In genomic region chr6:3870528-3870925, GRCh38 we compare ENCODE assay signal across 13 cellular contexts. TPM values are rescaled to one million over a fixed set of nuclear protein-coding genes. Genes with fewer than 3 reads are reported as not detected.
DNase-seq lines count a peak whose midpoint lies in the region; ATAC-seq, FAIRE-seq and TF ChIP-seq lines count a peak whose summit lies in the region.
"Had no signal": no experiment of that assay in that cellular context is flagged by ENCODE, and none has a peak within 500 bp of the region (broad histone marks: within the 10 kb centered on the region; RNA-seq: fewer than 3 reads in every experiment).

No MANE protein-coding gene starts in this region.

- H3K36me3 Mint-ChIP-seq in stimulated activated naive CD8-positive, alpha-beta T cell treated with anti-CD3 and anti-CD28 coated beads, Interleukin-15, Interleukin-2, amounts not matched to agents 100 ng/mL and 50 ng/mL, for 24 hours (ENCODE audit: low read depth): no peaks in the 10 kb centered on the region
- peaks cover 2% of the 10 kb centered on the region for H3K36me3 Mint-ChIP-seq in activated CD4-positive, alpha-beta memory T cell treated with anti-CD3 and anti-CD28 coated beads, Interleukin-2, amount 10 ng/mL, durations not matched to agents 7 days and 5 days (ENCODE audit: low read depth)

- no peak for FAIRE-seq in HepG2 (lab: Jason Lieb, UNC)

- 60% methylated on average over 5 of the region's 5 CpGs for WGBS in HepG2 (ENCODE audit: low lambda C conversion rate)

- no peaks in the 10 kb centered on the region for H3K79me2 ChIP-seq in HepG2 (ENCODE audit: insufficient read depth, low read length)

- H3K4me1 ChIP-seq in HepG2 (ENCODE audit: insufficient read depth, low read length): peaks cover 68% of the 10 kb centered on the region

- BruUV-seq in HepG2 (replicated peaks; lab: Mats Ljungman, UMichigan): no TSS peak

- no peak for ATAC-seq in stimulated activated naive CD8-positive, alpha-beta T cell treated with anti-CD3 and anti-CD28 coated beads, Interleukin-15, Interleukin-2, amounts not matched to agents 100 U/mL and 50 U/mL, for 24 hours
- ATAC-seq in HepG2 (no peak; the same call in 2 of the 3 replicates), GM21529 (IDR thresholded peaks at IDR 0.05; ENCODE audit: unreplicated experiment) (no peak), HG02610 (IDR thresholded peaks at IDR 0.05; ENCODE audit: unreplicated experiment) (no peak)

- POLR2A ChIA-PET in activated CD4-positive, alpha-beta memory T cell treated with anti-CD3 and anti-CD28 coated beads, Interleukin-2, amount 10 ng/mL, durations not matched to agents 7 days and 5 days (lab: Charles Lee): interaction anchor here (0.6 kb wide), 1 partner anchor 23 kb away, joined by 3 read pairs; no protein-coding TSS in a partner anchor
- POLR2A ChIA-PET in HepG2 (lab: Yijun Ruan, JAX): interaction anchor here (0.7 to 2.9 kb wide), 8 partner anchors 9 to 81 kb away, joined by 3 to 21 read pairs (median 4); no protein-coding TSS in a partner anchor

- no peaks in the 10 kb centered on the region for H3K27me3 ChIP-seq in HepG2 (ENCODE audit: control insufficient read depth in 1 of 2, insufficient read depth in 2 of 2, low read length in 2 of 2)

- DNase-seq in stimulated activated naive CD8-positive, alpha-beta T cell treated with anti-CD3 and anti-CD28 coated beads, Interleukin-15, Interleukin-2, amounts not matched to agents 100 U/mL and 50 U/mL, for 24 hours: no peak
- no peak for DNase-seq in activated CD4-positive, alpha-beta memory T cell treated with anti-CD3 and anti-CD28 coated beads, Interleukin-2, amount 10 ng/mL, durations not matched to agents 7 days and 5 days
- DNase-seq in HepG2 (ENCODE audit: low spot score) (no peak), NCI-H2227 (lab: John Stamatoyannopoulos, UW; ENCODE audit: unreplicated experiment) (no peak)
- DNase-seq: DMS153, HFFc6, KBM-7, NCI-H1092, NCI-H1694, PC-3 had no signal

- H3K4me2 ChIP-seq in HepG2 (ENCODE audit: low read depth, low read length): peak overlapping the region; percentile 79

- no peaks in the 10 kb centered on the region for H3K9me3 Mint-ChIP-seq in stimulated activated naive CD8-positive, alpha-beta T cell treated with anti-CD3 and anti-CD28 coated beads, Interleukin-15, Interleukin-2, amounts not matched to agents 100 ng/mL and 50 ng/mL, for 24 hours
- no peaks in the 10 kb centered on the region for H3K9me3 Mint-ChIP-seq in activated CD4-positive, alpha-beta memory T cell treated with anti-CD3 and anti-CD28 coated beads, Interleukin-2, amount 10 ng/mL, durations not matched to agents 7 days and 5 days
- H3K9me3 Mint-ChIP-seq: HFFc6 had no signal

- no peak overlapping the region for H3K4me3 Mint-ChIP-seq in stimulated activated naive CD8-positive, alpha-beta T cell treated with anti-CD3 and anti-CD28 coated beads, Interleukin-15, Interleukin-2, amounts not matched to agents 100 ng/mL and 50 ng/mL, for 24 hours
- no peak overlapping the region for H3K4me3 Mint-ChIP-seq in activated CD4-positive, alpha-beta memory T cell treated with anti-CD3 and anti-CD28 coated beads, Interleukin-2, amount 10 ng/mL, durations not matched to agents 7 days and 5 days
- H3K4me3 Mint-ChIP-seq: HFFc6 had no signal

- H3K9me3 ChIP-seq in HepG2 (ENCODE audit: low read length): peaks cover under 1% of the 10 kb centered on the region; the same call in 1 of the 2 replicates

- peaks cover 18% of the 10 kb centered on the region for H3K4me1 Mint-ChIP-seq in stimulated activated naive CD8-positive, alpha-beta T cell treated with anti-CD3 and anti-CD28 coated beads, Interleukin-15, Interleukin-2, amounts not matched to agents 100 ng/mL and 50 ng/mL, for 24 hours (ENCODE audit: low read depth)
- H3K4me1 Mint-ChIP-seq in activated CD4-positive, alpha-beta memory T cell treated with anti-CD3 and anti-CD28 coated beads, Interleukin-2, amount 10 ng/mL, durations not matched to agents 7 days and 5 days: peaks cover 36% of the 10 kb centered on the region

- no peaks in the 10 kb centered on the region for H4K20me1 ChIP-seq in HepG2 (ENCODE audit: insufficient read depth, low read length)

- TF ChIP-seq EP300 in HepG2 (IDR thresholded peaks at IDR 0.05; ENCODE audit: low read depth in 2 of 2, low read length in 2 of 2) (no peak), HepG2 (CRISPR knock-in tag; IDR thresholded peaks at IDR 0.05; ENCODE audit: borderline replicate concordance) (no peak)

- peaks cover 14% of the 10 kb centered on the region for H3K27me3 Mint-ChIP-seq in stimulated activated naive CD8-positive, alpha-beta T cell treated with anti-CD3 and anti-CD28 coated beads, Interleukin-15, Interleukin-2, amounts not matched to agents 100 ng/mL and 50 ng/mL, for 24 hours
- H3K27me3 Mint-ChIP-seq in activated CD4-positive, alpha-beta memory T cell treated with anti-CD3 and anti-CD28 coated beads, Interleukin-2, amount 10 ng/mL, durations not matched to agents 7 days and 5 days: no peaks in the 10 kb centered on the region

- in situ Hi-C loops in HepG2 (cut with HindIII; ENCODE audit: extremely low pct_ligation_motif_present, low pct_unique_long_range_greater_than_20kb): no loop called here

- no peak for TF ChIP-seq CTCF in HepG2 (CRISPR knock-in tag; IDR thresholded peaks at IDR 0.05)

- no peak overlapping the region for H2AFZ ChIP-seq in HepG2 (ENCODE audit: low read length)

- CTCF ChIA-PET in activated CD4-positive, alpha-beta memory T cell treated with anti-CD3 and anti-CD28 coated beads, Interleukin-2, amount 10 ng/mL, durations not matched to agents 7 days and 5 days (lab: Charles Lee): interaction anchor here (0.7 kb wide), 1 partner anchor 21 kb away, joined by 3 read pairs; the partner anchor contains the start of gene FAM50B
- CTCF ChIA-PET in HepG2 (lab: Yijun Ruan, JAX; ENCODE audit: low intra/inter-chr PET ratio, low total read pairs): no interaction called here

- TF ChIP-seq RAD21 in HepG2 (CRISPR knock-in tag; IDR thresholded peaks at IDR 0.05): no peak

- no peaks in the 10 kb centered on the region for H3K36me3 ChIP-seq in HepG2 (replicated peaks in 1 of 2; ENCODE audit: control insufficient read depth in 1 of 2, insufficient read depth in 2 of 2, low read length in 2 of 2)

- H3K4me3 ChIP-seq in HepG2 (replicated peaks in 1 of 3; ENCODE audit: insufficient read depth in 1 of 3, low read depth in 2 of 3, low read length in 3 of 3): peak overlapping the region in 2 of 3 experiments; percentile 41 to 64; a peak in 2 of 6 replicates

- TF ChIP-seq POLR2A in HepG2 (IDR thresholded peaks at IDR 0.05; ENCODE audit: insufficient read depth in 1 of 2, low read depth in 2 of 2, low read length in 2 of 2): no peak

- peak overlapping the region; percentile 79 for H3K27ac ChIP-seq in HepG2 (ENCODE audit: extremely low read length, insufficient read depth, low read length)

- H3K27ac Mint-ChIP-seq in stimulated activated naive CD8-positive, alpha-beta T cell treated with anti-CD3 and anti-CD28 coated beads, Interleukin-15, Interleukin-2, amounts not matched to agents 100 ng/mL and 50 ng/mL, for 24 hours: peak overlapping the region; percentile 30
- peak overlapping the region; percentile 80 for H3K27ac Mint-ChIP-seq in activated CD4-positive, alpha-beta memory T cell treated with anti-CD3 and anti-CD28 coated beads, Interleukin-2, amount 10 ng/mL, durations not matched to agents 7 days and 5 days
- H3K27ac Mint-ChIP-seq: HFFc6 had no signal

- H3K9ac ChIP-seq in HepG2 (ENCODE audit: insufficient read depth, low read depth, low read length): peak overlapping the region; percentile 58; the same call in 1 of the 2 replicates

- intact Hi-C loops in HepG2 (cut with micrococcal nuclease; ENCODE audit: unreplicated experiment): loop anchor here (1.0 to 5.0 kb wide), 2 partner anchors 33 to 81 kb away; no protein-coding TSS in a partner anchor

TF ChIP-seq in HepG2, 621 proteins besides CTCF, POLR2A, EP300 and RAD21 (continues in another document):
- no peak for TF ChIP-seq LCORL (IDR thresholded peaks at IDR 0.05)
- TF ChIP-seq LCORL (CRISPR knock-in tag; IDR thresholded peaks at IDR 0.05): peak; percentile 22; the same call in 1 of the 2 replicates

RNA-seq across cellular contexts. Expression of gene FAM50B, which starts 21.4 kb away (rescaled TPM):
- 10 to 100 TPM; 14.4 to 14.7 TPM for total RNA-seq in activated CD4-positive, alpha-beta memory T cell treated with anti-CD3 and anti-CD28 coated beads, Interleukin-2, amount 10 ng/mL, durations not matched to agents 7 days and 5 days
- total RNA-seq in HepG2 (2016; rRNA removed; fragmentation: Illumina TruSeq; extraction: Trizol): not detected in 2 replicates
- total RNA-seq in HepG2 (2016; cell fraction: cytosol; rRNA removed; fragmentation: Illumina TruSeq; extraction: Trizol; ENCODE audit: low read depth): not detected in 2 replicates
- total RNA-seq in HepG2 (2016; cell fraction: insoluble cytoplasmic fraction; rRNA removed; fragmentation: Illumina TruSeq; extraction: Trizol): not detected in 2 replicates
- not detected in 2 replicates for total RNA-seq in HepG2 (2016; cell fraction: membrane; rRNA removed; fragmentation: Illumina TruSeq; extraction: Trizol)
- not detected in 2 replicates for total RNA-seq in HepG2 (2016; cell fraction: nucleus; rRNA removed; fragmentation: Illumina TruSeq; extraction: Trizol)
- polyA plus RNA-seq in HepG2 (2011; rRNA removed): 0.05 TPM in 1 of 2 replicates, not detected in the other
- polyA plus RNA-seq in HepG2 (2011; cell fraction: cytosol; rRNA removed): not detected in 2 replicates
- polyA plus RNA-seq in HepG2 (2011; cell fraction: nucleus; rRNA removed): 0.07 TPM in 1 of 2 replicates, not detected in the other
- polyA plus RNA-seq in HepG2 (2012): not detected in 2 replicates
- polyA plus RNA-seq in HepG2 (2016; cell fraction: cytosol; fragmentation: Illumina TruSeq; extraction: Trizol; ENCODE audit: low read depth): not detected in 2 replicates
- polyA plus RNA-seq in HepG2 (2016; cell fraction: insoluble cytoplasmic fraction; fragmentation: Illumina TruSeq; extraction: Trizol; ENCODE audit: low read depth): not detected in 2 replicates
- polyA plus RNA-seq in HepG2 (2016; cell fraction: membrane; fragmentation: Illumina TruSeq; extraction: Trizol; ENCODE audit: low read depth): not detected in 2 replicates
- not detected in 2 replicates for polyA plus RNA-seq in HepG2 (2016; cell fraction: nucleus; fragmentation: Illumina TruSeq; extraction: Trizol; ENCODE audit: insufficient read depth, low read depth)
- polyA minus RNA-seq in HepG2 (2011; rRNA and poly(A)+ RNA removed; ENCODE audit: low replicate concordance): 2.4 TPM in 1 of 2 replicates, not detected in the other
- not detected in 2 replicates for polyA minus RNA-seq in HepG2 (2011; cell fraction: cytosol; rRNA and poly(A)+ RNA removed)
- polyA minus RNA-seq in HepG2 (2011; cell fraction: nucleus; rRNA and poly(A)+ RNA removed): not detected in 2 replicates

Comparison
In these comparisons a context has a peak if more than half of its experiments do, and no peak if none do; other contexts are left out.
1. RNA of gene FAM50B, which starts 21.4 kb away (total RNA-seq): 14.4 to 14.7 TPM in activated CD4-positive, alpha-beta memory T cell treated with anti-CD3 and anti-CD28 coated beads, Interleukin-2, amount 10 ng/mL, durations not matched to agents 7 days and 5 days; not detected in HepG2; every median in the first group is over 10 times any median in the second.